ENCODE assay signal across 8 cellular contexts in the genomic region with DNA sequence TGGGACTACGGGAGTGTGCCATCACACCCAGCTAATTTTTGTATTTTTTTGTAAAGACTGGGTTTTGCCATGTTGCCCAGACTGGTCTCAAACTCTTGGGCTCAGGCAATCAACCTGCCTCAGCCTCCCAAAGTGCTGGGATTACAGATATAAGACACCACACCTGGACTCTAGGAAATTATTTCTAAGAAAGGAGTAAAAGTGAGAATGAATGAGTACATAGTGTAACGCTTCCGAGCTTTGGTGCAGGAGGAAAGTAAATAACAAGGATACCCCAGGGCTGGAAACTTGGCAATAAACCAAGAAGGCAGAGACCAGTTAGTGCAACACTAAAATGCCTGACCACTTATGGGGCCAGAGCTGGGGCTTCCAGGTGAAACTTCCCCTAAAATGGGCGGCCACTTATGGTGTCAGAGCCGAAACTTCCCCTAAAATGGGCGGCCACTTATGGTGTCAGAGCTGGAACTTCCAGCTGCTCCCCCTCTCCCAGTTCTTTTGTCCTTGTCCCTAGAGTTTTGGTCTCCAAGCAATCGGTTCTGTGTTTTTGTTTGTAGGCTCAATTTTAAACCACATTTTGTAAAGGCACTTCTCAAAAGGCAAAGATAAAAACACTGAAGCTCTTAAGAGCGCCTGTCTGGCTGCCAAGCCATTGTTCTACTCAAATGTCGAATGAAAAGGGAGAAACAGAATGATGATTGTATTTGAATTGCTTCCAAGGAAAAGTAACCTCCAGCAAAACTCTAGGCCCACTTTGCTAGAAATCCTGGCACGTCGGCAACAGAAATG.
DNase-seq lines count a peak whose midpoint lies in the region; ATAC-seq, FAIRE-seq and TF ChIP-seq lines count a peak whose summit lies in the region.

No MANE protein-coding gene starts in this region.

- no peak overlapping the region for H2AFZ ChIP-seq in GM12878 (ENCODE audit: control insufficient read depth, low read depth, low read length)
- no peak overlapping the region for H2AFZ ChIP-seq in keratinocyte (ENCODE audit: control insufficient read depth, low read length)
- H2AFZ ChIP-seq in Karpas-422 (ENCODE audit: low read length), result no peak overlapping the region

- H3K9ac ChIP-seq in GM12878 (ENCODE audit: control insufficient read depth, insufficient read depth, low read length) (no peak overlapping the region), keratinocyte (ENCODE audit: control insufficient read depth, extremely low read depth, insufficient read depth, low read length) (no peak overlapping the region), Karpas-422 (ENCODE audit: low read length) (no peak overlapping the region)

- no peaks in the 10 kb centered on the region for H3K9me3 Mint-ChIP-seq in activated CD4-positive, alpha-beta memory T cell treated with anti-CD3 and anti-CD28 coated beads, Interleukin-2, amount 10 ng/mL, durations not matched to agents 7 days and 5 days

- DNase-seq in NCI-H1436 treated with DMSO at 0.1 percent for 48 hours (lab: John Stamatoyannopoulos, UW) (peak; percentile 69), GM12878 (ENCODE audit: low read depth, low spot score) (no peak), keratinocyte (ENCODE audit: low read depth, low spot score) (no peak), testis (no peak), Karpas-422 (no peak), dedifferentiated amniotic fluid mesenchymal stem cell (ENCODE audit: extremely low spot score) (no peak)
- DNase-seq in activated CD4-positive, alpha-beta memory T cell treated with anti-CD3 and anti-CD28 coated beads, Interleukin-2, amount 10 ng/mL, durations not matched to agents 7 days and 5 days, result no peak

- in situ Hi-C loops in GM12878 (cut with MboI), result no loop called here

- TF ChIP-seq EP300 in GM12878 (IDR thresholded peaks at IDR 0.05; ENCODE audit: borderline replicate concordance in 1 of 2, control insufficient read depth in 1 of 2, low read depth in 2 of 2, low read length in 2 of 2), result no peak

- H3K4me1 ChIP-seq in GM12878 (ENCODE audit: control insufficient read depth, insufficient read depth, low read length), result no peaks in the 10 kb centered on the region
- peaks cover 11% of the 10 kb centered on the region for H3K4me1 ChIP-seq in keratinocyte (ENCODE audit: control insufficient read depth, extremely low read depth, insufficient read depth, low read length)
- H3K4me1 ChIP-seq in testis, result peaks cover under 1% of the 10 kb centered on the region
- no peaks in the 10 kb centered on the region for H3K4me1 ChIP-seq in Karpas-422 (ENCODE audit: low read length)

- CTCF ChIA-PET in GM12878 (lab: Yijun Ruan, JAX), result interaction anchor here (0.6 to 1.6 kb wide), 2 partner anchors 57 to 211 kb away, joined by 3 to 6 read pairs; no protein-coding TSS in a partner anchor
- CTCF ChIA-PET in activated CD4-positive, alpha-beta memory T cell treated with anti-CD3 and anti-CD28 coated beads, Interleukin-2, amount 10 ng/mL, durations not matched to agents 7 days and 5 days (lab: Charles Lee), result no interaction called here

- no peaks in the 10 kb centered on the region for H3K9me3 ChIP-seq in GM12878 (replicated peaks; ENCODE audit: control insufficient read depth, insufficient read depth, low read length)
- H3K9me3 ChIP-seq in keratinocyte (ENCODE audit: control insufficient read depth, low read depth, low read length), result no peaks in the 10 kb centered on the region
- no peaks in the 10 kb centered on the region for H3K9me3 ChIP-seq in testis
- no peaks in the 10 kb centered on the region for H3K9me3 ChIP-seq in Karpas-422 (ENCODE audit: low read length)

- no peaks in the 10 kb centered on the region for H3K4me1 Mint-ChIP-seq in activated CD4-positive, alpha-beta memory T cell treated with anti-CD3 and anti-CD28 coated beads, Interleukin-2, amount 10 ng/mL, durations not matched to agents 7 days and 5 days

- 39% methylated on average over 11 of the region's 11 CpGs for WGBS in GM12878 (ENCODE audit: insufficient coverage, insufficient replicate concordance, low lambda C conversion rate, missing lambda C conversion rate)
- WGBS in testis, 2 donors, result 39 to 45% methylated on average over 11 of the region's 11 CpGs

- H3K27ac Mint-ChIP-seq in activated CD4-positive, alpha-beta memory T cell treated with anti-CD3 and anti-CD28 coated beads, Interleukin-2, amount 10 ng/mL, durations not matched to agents 7 days and 5 days, result no peak overlapping the region

- TF ChIP-seq CTCF in GM12878 (IDR thresholded peaks at IDR 0.05 in 2 of 3, conservative IDR thresholded peaks at IDR 0.05 in 1 of 3; ENCODE audit: control insufficient read depth in 2 of 3, extremely low read depth in 1 of 3, insufficient read depth in 1 of 3, low read depth in 3 of 3, low read length in 3 of 3) (no peak), keratinocyte (optimal IDR thresholded peaks at IDR 0.05 in 1 of 3, IDR thresholded peaks at IDR 0.05 in 1 of 3, conservative IDR thresholded peaks at IDR 0.05 in 1 of 3; ENCODE audit: extremely low read depth in 1 of 3, insufficient read depth in 2 of 3, low read length in 3 of 3) (no peak), testis (IDR thresholded peaks at IDR 0.05) (no peak)

- peaks cover 12% of the 10 kb centered on the region for H3K27me3 Mint-ChIP-seq in activated CD4-positive, alpha-beta memory T cell treated with anti-CD3 and anti-CD28 coated beads, Interleukin-2, amount 10 ng/mL, durations not matched to agents 7 days and 5 days

- no peak overlapping the region for H3K4me3 Mint-ChIP-seq in activated CD4-positive, alpha-beta memory T cell treated with anti-CD3 and anti-CD28 coated beads, Interleukin-2, amount 10 ng/mL, durations not matched to agents 7 days and 5 days

- H3K79me2 ChIP-seq in GM12878 (ENCODE audit: control insufficient read depth, insufficient read depth, low read length), result no peaks in the 10 kb centered on the region
- peaks cover 87% of the 10 kb centered on the region for H3K79me2 ChIP-seq in keratinocyte (ENCODE audit: control insufficient read depth, insufficient read depth, low read length)
- no peaks in the 10 kb centered on the region for H3K79me2 ChIP-seq in Karpas-422 (ENCODE audit: low read length)

- dilution Hi-C loops in keratinocyte (cut with MboI; ENCODE audit: extremely low pct_ligation_motif_present, low sequenced_read_pairs), result no loop called here

- intact Hi-C loops in GM12878 (cut with micrococcal nuclease; ENCODE audit: unreplicated experiment) (no loop called here), testis (cut with DNase I; ENCODE audit: low total_unique reads) (no loop called here)

- H3K4me2 ChIP-seq in GM12878 (ENCODE audit: control insufficient read depth, insufficient read depth) (no peak overlapping the region), keratinocyte (ENCODE audit: control insufficient read depth, extremely low read depth, insufficient read depth, low read depth, low read length) (no peak overlapping the region), Karpas-422 (ENCODE audit: low read depth, low read length, poor library complexity, severe bottlenecking) (no peak overlapping the region)

- POLR2A ChIA-PET in GM12878 (lab: Charles Lee), result no interaction called here
- POLR2A ChIA-PET in activated CD4-positive, alpha-beta memory T cell treated with anti-CD3 and anti-CD28 coated beads, Interleukin-2, amount 10 ng/mL, durations not matched to agents 7 days and 5 days (lab: Charles Lee), result interaction anchor here (1.0 kb wide), 1 partner anchor 10 kb away, joined by 3 read pairs; no protein-coding TSS in a partner anchor

- H3K27ac ChIP-seq in GM12878 (ENCODE audit: control insufficient read depth, insufficient read depth), result no peak overlapping the region
- peak overlapping the region; percentile 11 for H3K27ac ChIP-seq in keratinocyte (ENCODE audit: control insufficient read depth, insufficient read depth, low read length)
- peak overlapping the region; percentile 25 to 67 for H3K27ac ChIP-seq in testis
- H3K27ac ChIP-seq in Karpas-422 (ENCODE audit: low read length), result no peak overlapping the region

- no peak for TF ChIP-seq RAD21 in GM12878 (IDR thresholded peaks at IDR 0.05; ENCODE audit: insufficient read depth, low read depth, low read length)

- H3K27me3 ChIP-seq in GM12878 (replicated peaks in 1 of 2; ENCODE audit: control insufficient read depth in 2 of 2, insufficient read depth in 2 of 2, low read length in 1 of 2) (no peaks in the 10 kb centered on the region; a peak in 2 of 4 replicates), keratinocyte (ENCODE audit: control insufficient read depth, extremely low read depth, insufficient read depth, low read length) (no peaks in the 10 kb centered on the region), testis (no peaks in the 10 kb centered on the region), Karpas-422 (ENCODE audit: low read length) (no peaks in the 10 kb centered on the region)

- H4K20me1 ChIP-seq in GM12878 (ENCODE audit: control insufficient read depth, insufficient read depth), result no peaks in the 10 kb centered on the region
- H4K20me1 ChIP-seq in keratinocyte (ENCODE audit: control insufficient read depth, extremely low read depth, insufficient read depth, low read length), result no peaks in the 10 kb centered on the region
- H4K20me1 ChIP-seq in Karpas-422 (ENCODE audit: insufficient read depth, low read depth, low read length), result no peaks in the 10 kb centered on the region

- BruUV-seq in GM12878 (replicated peaks; lab: Mats Ljungman, UMichigan), result no TSS peak

- H3K4me3 ChIP-seq in GM12878, result no peak overlapping the region
- H3K4me3 ChIP-seq in keratinocyte (ENCODE audit: control insufficient read depth in 2 of 3, extremely low read depth in 1 of 3, insufficient read depth in 2 of 3, low read depth in 1 of 3, low read length in 3 of 3), result no peak overlapping the region
- H3K4me3 ChIP-seq in testis, result no peak overlapping the region
- no peak overlapping the region for H3K4me3 ChIP-seq in Karpas-422 (ENCODE audit: low read length)

- SMC1A ChIA-PET in GM12878 (lab: Charles Lee; ENCODE audit: uncharacterized antibody, unreplicated experiment), result no interaction called here

- ATAC-seq in GM12878 (peak; percentile 34; the same call in 1 of the 3 replicates), GM19452 (IDR thresholded peaks at IDR 0.05; ENCODE audit: unreplicated experiment) (no peak)

- peaks cover 2% of the 10 kb centered on the region for H3K9me1 ChIP-seq in keratinocyte (ENCODE audit: control insufficient read depth, extremely low read depth, insufficient read depth, low read length)

- TF ChIP-seq POLR2A in GM12878 (IDR thresholded peaks at IDR 0.05; ENCODE audit: low read depth, low read length), result no peak
- TF ChIP-seq POLR2A in testis (IDR thresholded peaks at IDR 0.05), result no peak

- H3K36me3 ChIP-seq in GM12878 (ENCODE audit: control insufficient read depth in 2 of 2, insufficient read depth in 2 of 2, low read length in 1 of 2) (no peaks in the 10 kb centered on the region), keratinocyte (ENCODE audit: control insufficient read depth in 2 of 2, extremely low read depth in 1 of 2, insufficient read depth in 2 of 2, low read length in 2 of 2) (peaks cover 9% of the 10 kb centered on the region in 2 experiments), testis (ENCODE audit: low read depth, missing control alignments) (no peaks in the 10 kb centered on the region), Karpas-422 (ENCODE audit: insufficient read depth, low read length) (no peaks in the 10 kb centered on the region)

- H3K36me3 Mint-ChIP-seq in activated CD4-positive, alpha-beta memory T cell treated with anti-CD3 and anti-CD28 coated beads, Interleukin-2, amount 10 ng/mL, durations not matched to agents 7 days and 5 days (ENCODE audit: low read depth), result no peaks in the 10 kb centered on the region

- FAIRE-seq in GM12878 (lab: Jason Lieb, UNC) (no peak), keratinocyte (lab: Jason Lieb, UNC) (no peak)

- no peaks in the 10 kb centered on the region for H3K9me2 ChIP-seq in Karpas-422 (replicated peaks; ENCODE audit: insufficient read depth, low read length)

- RAD21 ChIA-PET in GM12878 (lab: Charles Lee; ENCODE audit: unreplicated experiment), result no interaction called here

Comparison
In these comparisons a context has a peak if more than half of its experiments do, and no peak if none do; other contexts are left out.
1. H3K27ac ChIP-seq: peak in keratinocyte (single experiment) and testis (2 of 2); none in GM12878 (single experiment) and Karpas-422 (single experiment).